ENCODE assay signal across 16 cellular contexts in genomic region chr2:119316066-119316465, GRCh38.
"Had no signal": no experiment of that assay in that cellular context is flagged by ENCODE, and none has a peak within 500 bp of the region (broad histone marks: within the 10 kb centered on the region; RNA-seq: fewer than 3 reads in every experiment).

No MANE protein-coding gene starts in this region.

- ATAC-seq: activated naive CD4-positive, alpha-beta T cell treated with anti-CD3 and anti-CD28 coated beads, Interleukin-2, amount 50 U/mL, for 72 hours; body of pancreas; effector memory CD8-positive, alpha-beta T cell had no signal

- H3K4me1 ChIP-seq: right atrium auricular region, upper lobe of left lung had no signal

- DNase-seq: activated CD4-positive, alpha-beta T cell treated with anti-CD3 and anti-CD28 coated beads for 1 hour; activated CD4-positive, alpha-beta T cell treated with anti-CD3 and anti-CD28 coated beads, Interleukin-2, amount 50 U/mL, for 4 hours; amniotic stem cell; body of pancreas; effector memory CD8-positive, alpha-beta T cell; hippocampal formation; kidney; nucleus accumbens; stimulated activated CD4-positive, alpha-beta T cell treated with anti-CD3 and anti-CD28 coated beads, Interleukin-15, amount 100 ng/mL, for 24 hours; stimulated activated CD4-positive, alpha-beta T cell treated with anti-CD3 and anti-CD28 coated beads, Interleukin-4, amount 100 ng/mL, for 1 hour; stimulated activated naive CD4-positive, alpha-beta T cell; substantia nigra; upper lobe of left lung had no signal

- FAIRE-seq: kidney had no signal

- H3K9me3 ChIP-seq: body of pancreas, right atrium auricular region, upper lobe of left lung had no signal

- H3K36me3 ChIP-seq: right atrium auricular region had no signal

- H3K27ac ChIP-seq: SK-N-MC, upper lobe of left lung had no signal

- H3K4me3 ChIP-seq: body of pancreas, right atrium auricular region, SK-N-MC, upper lobe of left lung had no signal

- H3K27me3 ChIP-seq: body of pancreas, right atrium auricular region, upper lobe of left lung had no signal
